In the genomic region with DNA sequence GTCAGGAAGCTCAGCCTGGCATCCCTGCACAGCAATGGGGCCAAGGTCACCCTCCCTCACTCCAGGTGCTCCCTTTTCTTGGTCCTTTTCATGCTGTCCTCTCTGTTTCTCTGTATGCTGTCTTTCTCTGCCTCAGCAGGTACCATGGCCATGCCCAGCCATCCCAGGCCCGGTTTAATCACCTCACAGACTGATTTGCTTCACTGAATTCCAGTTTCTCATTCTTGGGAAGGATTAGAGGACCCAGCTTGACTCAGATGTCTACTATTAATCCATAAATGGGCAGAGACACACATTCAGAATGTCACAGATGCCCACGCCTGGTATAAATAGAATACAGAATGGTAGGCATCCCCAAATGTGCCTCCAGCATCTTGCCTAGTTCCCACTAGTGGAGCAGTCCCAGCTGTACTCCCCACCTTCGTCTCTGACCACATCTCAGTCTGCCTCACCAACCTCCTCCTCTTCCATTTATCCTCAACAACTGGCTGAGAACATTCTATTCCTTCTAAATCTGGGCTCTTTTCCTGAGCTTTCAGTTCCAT, we compare ENCODE assay signal across 20 cellular contexts. TPM values are rescaled to one million over a fixed set of nuclear protein-coding genes. Genes with fewer than 3 reads are reported as not detected.
"Had no signal": no experiment of that assay in that cellular context is flagged by ENCODE, and none has a peak within 500 bp of the region (broad histone marks: within the 10 kb centered on the region; RNA-seq: fewer than 3 reads in every experiment).

No MANE protein-coding gene starts in this region.

- H3K27ac ChIP-seq: SJCRH30 had no signal

- H3K4me3 ChIP-seq: SJCRH30 had no signal

- DNase-seq: KBM-7, MV-4-11, NCI-H1048, NCI-H1105, NCI-H1417, NCI-H1436 treated with DMSO at 0.1 percent for 48 hours, NCI-H1694, NCI-H187 treated with DMSO at 0.1 percent for 48 hours, NCI-H2029 treated with DMSO at 0.1 percent for 48 hours, NCI-H2171 treated with DMSO at 0.1 percent for 48 hours, NCI-H524, NCI-H69, NCI-H774, RPMI8226, SHP77, SJCRH30 had no signal

- H3K27me3 ChIP-seq: SJCRH30 had no signal

- H3K4me1 ChIP-seq: SJCRH30 had no signal

- H3K9me3 ChIP-seq: SJCRH30 had no signal

- H3K36me3 ChIP-seq: SJCRH30 had no signal

- ATAC-seq: SK-N-SH treated with all-trans-retinoic acid at 6 μM for 48 hours had no signal

RNA-seq across cellular contexts. Expression of gene L3MBTL4, which starts 14.2 kb away (rescaled TPM):
- total RNA-seq: HT-29, LHCN-M2, MCF 10A, SJCRH30 had no signal
